Comparison of ENCODE assay signal across 16 cellular contexts in genomic region chr17:2610640-2611175, GRCh38. TPM values are rescaled to one million over a fixed set of nuclear protein-coding genes. Genes with fewer than 3 reads are reported as not detected.
DNase-seq lines count a peak whose midpoint lies in the region; ATAC-seq and TF ChIP-seq lines count a peak whose summit lies in the region.
"Had no signal": no experiment of that assay in that cellular context is flagged by ENCODE, and none has a peak within 500 bp of the region (broad histone marks: within the 10 kb centered on the region; RNA-seq: fewer than 3 reads in every experiment).

No MANE protein-coding gene starts in this region.

- TF ChIP-seq CTCF in cardiac muscle cell (IDR thresholded peaks at IDR 0.05; ENCODE audit: low read depth, low read length) = no peak
- TF ChIP-seq CTCF in left ventricle myocardium inferior (IDR thresholded peaks at IDR 0.05; ENCODE audit: borderline replicate concordance) = no peak
- TF ChIP-seq CTCF in OCI-LY7 (conservative IDR thresholded peaks at IDR 0.05; ENCODE audit: low read length) = no peak

- no peak for DNase-seq in cardiac muscle cell (ENCODE audit: low read depth in 1 of 2, low spot score in 1 of 2)
- DNase-seq in left ventricle myocardium inferior = no peak
- DNase-seq in OCI-LY7 (ENCODE audit: low spot score) = no peak
- no peak for DNase-seq in immature natural killer cell
- DNase-seq in stimulated activated effector memory CD8-positive, alpha-beta T cell treated with anti-CD3 and anti-CD28 coated beads, Interleukin-12 subunit alpha, Interleukin-12 subunit beta, amount 100 ng/mL, for 72 hours (ENCODE audit: low spot score in 2 of 2) = no peak
- DNase-seq in NCI-H2029 (lab: John Stamatoyannopoulos, UW) = no peak
- DNase-seq: activated CD4-positive, alpha-beta T cell treated with anti-CD3 and anti-CD28 coated beads, Interleukin-2, amount 10 ng/mL, durations not matched to agents 7 days and 5 days; dorsolateral prefrontal cortex; NCI-H1417 treated with DMSO at 0.1 percent for 48 hours; NK-92 treated with Interleukin-12 subunit alpha and Interleukin-12 subunit beta, amount 100 ng/mL, for 24 hours; stimulated activated CD4-positive, alpha-beta T cell treated with anti-CD3 and anti-CD28 coated beads, Interleukin-4, amount 100 ng/mL, for 4 hours; T-cell had no signal

- no peaks in the 10 kb centered on the region for H3K4me1 ChIP-seq in cardiac muscle cell (ENCODE audit: low read depth)
- peaks cover 92% of the 10 kb centered on the region for H3K4me1 ChIP-seq in left ventricle myocardium inferior
- peaks cover 7% of the 10 kb centered on the region for H3K4me1 ChIP-seq in OCI-LY7 (ENCODE audit: insufficient read depth, low read length, poor library complexity, severe bottlenecking)
- H3K4me1 ChIP-seq: prostate gland had no signal

- POLR2A ChIA-PET in OCI-LY7 (lab: Charles Lee) = interaction anchor here (0.6 to 1.8 kb wide), 2 partner anchors 9 to 134 kb away, joined by 3 to 7 read pairs; no protein-coding TSS in a partner anchor

- H3K9me3 ChIP-seq in cardiac muscle cell (ENCODE audit: low read depth) = no peaks in the 10 kb centered on the region
- no peaks in the 10 kb centered on the region for H3K9me3 ChIP-seq in left ventricle myocardium inferior (replicated peaks)
- no peaks in the 10 kb centered on the region for H3K9me3 ChIP-seq in OCI-LY7 (ENCODE audit: low read length)
- H3K9me3 ChIP-seq: prostate gland had no signal

- BruUV-seq in OCI-LY7 (replicated peaks; lab: Mats Ljungman, UMichigan) = TSS peak; percentile 23

- H3K27me3 ChIP-seq in cardiac muscle cell (no peaks in the 10 kb centered on the region), left ventricle myocardium inferior (ENCODE audit: low read depth) (no peaks in the 10 kb centered on the region)
- H3K27me3 ChIP-seq: dorsolateral prefrontal cortex had no signal

- H3K27ac ChIP-seq in cardiac muscle cell = peak overlapping the region; percentile 24
- no peak overlapping the region for H3K27ac ChIP-seq in left ventricle myocardium inferior (replicated peaks)
- no peak overlapping the region for H3K27ac ChIP-seq in OCI-LY7 (ENCODE audit: low read depth, low read length, poor library complexity, severe bottlenecking)
- H3K27ac ChIP-seq: prostate gland had no signal

- H3K9me3 Mint-ChIP-seq in immature natural killer cell = no peaks in the 10 kb centered on the region
- no peaks in the 10 kb centered on the region for H3K9me3 Mint-ChIP-seq in stimulated activated effector memory CD8-positive, alpha-beta T cell treated with anti-CD3 and anti-CD28 coated beads, Interleukin-12 subunit alpha, Interleukin-12 subunit beta, amount 100 ng/mL, for 72 hours
- H3K9me3 Mint-ChIP-seq: activated CD4-positive, alpha-beta T cell treated with anti-CD3 and anti-CD28 coated beads, Interleukin-2, amount 10 ng/mL, durations not matched to agents 7 days and 5 days; T-cell had no signal

- H3K36me3 Mint-ChIP-seq in immature natural killer cell = no peaks in the 10 kb centered on the region
- H3K36me3 Mint-ChIP-seq in stimulated activated effector memory CD8-positive, alpha-beta T cell treated with anti-CD3 and anti-CD28 coated beads, Interleukin-12 subunit alpha, Interleukin-12 subunit beta, amount 100 ng/mL, for 72 hours = peaks cover 24% of the 10 kb centered on the region

- H3K4me3 ChIP-seq in cardiac muscle cell = no peak overlapping the region
- no peak overlapping the region for H3K4me3 ChIP-seq in left ventricle myocardium inferior
- no peak overlapping the region for H3K4me3 ChIP-seq in OCI-LY7 (ENCODE audit: low read depth, low read length, poor library complexity, severe bottlenecking)
- H3K4me3 ChIP-seq: dorsolateral prefrontal cortex, prostate gland had no signal

- H3K36me3 ChIP-seq in cardiac muscle cell = no peaks in the 10 kb centered on the region
- H3K36me3 ChIP-seq in left ventricle myocardium inferior = no peaks in the 10 kb centered on the region
- peaks cover 58% of the 10 kb centered on the region for H3K36me3 ChIP-seq in OCI-LY7 (ENCODE audit: insufficient read depth, low read length)
- H3K36me3 ChIP-seq: prostate gland had no signal

- H3K4me3 Mint-ChIP-seq in immature natural killer cell = peak overlapping the region in 2 of 5 donors; percentile 2 to 21
- no peak overlapping the region for H3K4me3 Mint-ChIP-seq in stimulated activated effector memory CD8-positive, alpha-beta T cell treated with anti-CD3 and anti-CD28 coated beads, Interleukin-12 subunit alpha, Interleukin-12 subunit beta, amount 100 ng/mL, for 72 hours
- H3K4me3 Mint-ChIP-seq: activated CD4-positive, alpha-beta T cell treated with anti-CD3 and anti-CD28 coated beads, Interleukin-2, amount 10 ng/mL, durations not matched to agents 7 days and 5 days had no signal

- H3K4me1 Mint-ChIP-seq in immature natural killer cell = peaks cover 66 to 68% of the 10 kb centered on the region in 2 donors
- peaks cover 43% of the 10 kb centered on the region for H3K4me1 Mint-ChIP-seq in stimulated activated effector memory CD8-positive, alpha-beta T cell treated with anti-CD3 and anti-CD28 coated beads, Interleukin-12 subunit alpha, Interleukin-12 subunit beta, amount 100 ng/mL, for 72 hours

- H3K27me3 Mint-ChIP-seq in immature natural killer cell (ENCODE audit: low read depth in 3 of 3) = peaks cover 2 to 7% (median 5%) of the 10 kb centered on the region in 3 donors
- H3K27me3 Mint-ChIP-seq: activated CD4-positive, alpha-beta T cell treated with anti-CD3 and anti-CD28 coated beads, Interleukin-2, amount 10 ng/mL, durations not matched to agents 7 days and 5 days; T-cell had no signal

- H3K9me2 ChIP-seq in OCI-LY7 (ENCODE audit: insufficient read depth, low read length) = no peaks in the 10 kb centered on the region

- H3K4me2 ChIP-seq in OCI-LY7 (ENCODE audit: low read length) = no peak overlapping the region

- peaks cover 24% of the 10 kb centered on the region for H4K20me1 ChIP-seq in OCI-LY7 (ENCODE audit: insufficient read depth, low read length)

- CTCF ChIA-PET in OCI-LY7 (lab: Charles Lee; ENCODE audit: unreplicated experiment) = no interaction called here

- ATAC-seq in stimulated activated effector memory CD8-positive, alpha-beta T cell treated with anti-CD3 and anti-CD28 coated beads, Interleukin-12 subunit alpha, Interleukin-12 subunit beta, amount 100 ng/mL, for 72 hours = peak; percentile 67
- no peak for ATAC-seq in GM21723 (IDR thresholded peaks at IDR 0.05; ENCODE audit: unreplicated experiment)
- no peak for ATAC-seq in HG03139 (IDR thresholded peaks at IDR 0.05; ENCODE audit: unreplicated experiment)
- ATAC-seq: esophagus mucosa, T-cell had no signal

- peaks cover 100% of the 10 kb centered on the region for H3K79me2 ChIP-seq in OCI-LY7 (ENCODE audit: insufficient read depth, low read depth, low read length)

- H2AFZ ChIP-seq in OCI-LY7 (ENCODE audit: low read length) = no peak overlapping the region

- peak overlapping the region; percentile 28 to 66 (median 48) for H3K27ac Mint-ChIP-seq in immature natural killer cell
- no peak overlapping the region for H3K27ac Mint-ChIP-seq in stimulated activated effector memory CD8-positive, alpha-beta T cell treated with anti-CD3 and anti-CD28 coated beads, Interleukin-12 subunit alpha, Interleukin-12 subunit beta, amount 100 ng/mL, for 72 hours
- H3K27ac Mint-ChIP-seq: activated CD4-positive, alpha-beta T cell treated with anti-CD3 and anti-CD28 coated beads, Interleukin-2, amount 10 ng/mL, durations not matched to agents 7 days and 5 days had no signal

- intact Hi-C loops in left ventricle myocardium inferior (cut with micrococcal nuclease) (no loop called here), OCI-LY7 (cut with micrococcal nuclease; ENCODE audit: unreplicated experiment) (no loop called here)

RNA-seq across cellular contexts. Expression of gene PAFAH1B1, which starts 17.3 kb away (rescaled TPM):
- total RNA-seq in cardiac muscle cell = 46.5 and 79.3 TPM in 2 replicates
- 49.3 and 106 TPM in 2 replicates for polyA plus RNA-seq in cardiac muscle cell
- 115 TPM for total RNA-seq in left ventricle myocardium inferior
- total RNA-seq in OCI-LY7 (2014; rRNA removed; shearing (Covaris generic)) = 51.1 and 61.3 TPM in 2 replicates
- 127 and 138 TPM in 2 replicates for total RNA-seq in OCI-LY7 (2022)
- polyA plus RNA-seq in immature natural killer cell = 10 to 100 TPM in 1 of 3 donors, 1 to 10 TPM in 2; 6.5 to 14.0 (median 8.7) TPM
